In genomic region chr3:184341925-184342324, GRCh38 we compare ENCODE assay signal across 1 cellular context.
TF ChIP-seq lines count a peak whose summit lies in the region.

No MANE protein-coding gene starts in this region.

TF ChIP-seq in K562, 482 proteins besides CTCF, POLR2A, EP300 and RAD21:
- 0 out of 2 replicates have a peak, but pooled peaks have one; percentile 33 for TF ChIP-seq USF2 (CRISPR knock-in tag; IDR thresholded peaks at IDR 0.05)
- 0 out of 2 replicates have a peak, but pooled peaks have one; percentile 27 for TF ChIP-seq USF1 (CRISPR knock-in tag; IDR thresholded peaks at IDR 0.05)
- no peak for TF ChIP-seq NEUROD1 (IDR thresholded peaks at IDR 0.05; ENCODE audit: borderline replicate concordance, low read depth, low read length, partially characterized antibody)
TF ChIP-seq in K562: peak in this region for 2.
